19 cellular contexts compared by ENCODE assay signal in genomic region chr3:151403246-151403645, GRCh38. TPM values are rescaled to one million over a fixed set of nuclear protein-coding genes. Genes with fewer than 3 reads are reported as not detected.
DNase-seq lines count a peak whose midpoint lies in the region; ATAC-seq and TF ChIP-seq lines count a peak whose summit lies in the region.
"Had no signal": no experiment of that assay in that cellular context is flagged by ENCODE, and none has a peak within 500 bp of the region (broad histone marks: within the 10 kb centered on the region; RNA-seq: fewer than 3 reads in every experiment).

No MANE protein-coding gene starts in this region.

- peak; percentile 20 for DNase-seq in AG09319 (ENCODE audit: extremely low read depth, low read depth)
- DNase-seq in HT1080 (ENCODE audit: low read depth), result peak; percentile 76
- DNase-seq in cardiac fibroblast (ENCODE audit: low read depth in 2 of 2), result peak; percentile 60 to 78
- no peak for DNase-seq in mesenchymal stem cell
- DNase-seq in nucleus accumbens (lab: John Stamatoyannopoulos, UW), result no peak
- no peak for DNase-seq in Calu3
- DNase-seq: activated naive CD4-positive, alpha-beta T cell treated with anti-CD3 and anti-CD28 coated beads for 36 hours; activated T-cell treated with anti-CD3 and anti-CD28 coated beads for 4 hours; AML-193; Caco-2; left ventricle myocardium superior; NCI-H2029 treated with DMSO at 0.1 percent for 48 hours; NCI-H524 treated with DMSO at 0.1 percent for 48 hours; OCI-M1; SK-N-SH; stimulated activated CD4-positive, alpha-beta T cell treated with anti-CD3 and anti-CD28 coated beads, Interleukin-15, amount 100 ng/mL, for 24 hours had no signal

- no peaks in the 10 kb centered on the region for H3K4me1 ChIP-seq in mesenchymal stem cell (ENCODE audit: control insufficient read depth, insufficient read depth, low read depth, low read length)
- H3K4me1 ChIP-seq: Caco-2 had no signal

- no peak overlapping the region for H3K4me2 ChIP-seq in mesenchymal stem cell (ENCODE audit: low read length, poor library complexity, severe bottlenecking)
- H3K4me2 ChIP-seq: SK-N-SH had no signal

- H2BK12ac ChIP-seq in mesenchymal stem cell (ENCODE audit: low read length in 2 of 2), result no peak overlapping the region

- no peak overlapping the region for H3K18ac ChIP-seq in mesenchymal stem cell (ENCODE audit: low read depth in 1 of 2, low read length in 2 of 2)

- no CpG with 5 or more reads among the region's 2 CpGs for WGBS in mesenchymal stem cell

- H3K27ac Mint-ChIP-seq in Calu3 (ENCODE audit: unreplicated experiment), result no peak overlapping the region
- H3K27ac Mint-ChIP-seq: activated naive CD4-positive, alpha-beta T cell treated with anti-CD3 and anti-CD28 coated beads for 36 hours; progenitor cell of endocrine pancreas had no signal

- no peaks in the 10 kb centered on the region for H3K27me3 Mint-ChIP-seq in Calu3 (ENCODE audit: unreplicated experiment)
- H3K27me3 Mint-ChIP-seq: progenitor cell of endocrine pancreas had no signal

- CTCF ChIA-PET in Calu3 (lab: Charles Lee), result interaction anchor here (0.6 kb wide), 1 partner anchor 221 kb away, joined by 4 read pairs; no protein-coding TSS in a partner anchor

- H2AFZ ChIP-seq in mesenchymal stem cell (ENCODE audit: low read depth, low read length), result no peak overlapping the region

- H3K79me1 ChIP-seq in mesenchymal stem cell (replicated peaks; ENCODE audit: low read length, poor library complexity, severe bottlenecking), result no peaks in the 10 kb centered on the region

- H3K14ac ChIP-seq in mesenchymal stem cell (ENCODE audit: low read length in 2 of 2), result no peak overlapping the region

- no peak overlapping the region for H3K4ac ChIP-seq in mesenchymal stem cell (ENCODE audit: low read depth in 1 of 2, low read length in 2 of 2)

- no peak for TF ChIP-seq CTCF in AG09319 (IDR thresholded peaks at IDR 0.05; ENCODE audit: low read depth, low read length)
- TF ChIP-seq CTCF in cardiac fibroblast (IDR thresholded peaks at IDR 0.05; ENCODE audit: low read depth, low read length), result no peak
- no peak for TF ChIP-seq CTCF in Calu3 (IDR thresholded peaks at IDR 0.05; ENCODE audit: unreplicated experiment)

- no peaks in the 10 kb centered on the region for H3K9me3 Mint-ChIP-seq in Calu3 (ENCODE audit: low read depth, unreplicated experiment)
- H3K9me3 Mint-ChIP-seq: activated naive CD4-positive, alpha-beta T cell treated with anti-CD3 and anti-CD28 coated beads for 36 hours had no signal

- no peaks in the 10 kb centered on the region for H3K4me1 Mint-ChIP-seq in Calu3 (ENCODE audit: low read depth, unreplicated experiment)

- H3K4me3 ChIP-seq in cardiac fibroblast (replicated peaks in 1 of 2; ENCODE audit: low read depth in 2 of 2, low read length in 2 of 2) (no peak overlapping the region), mesenchymal stem cell (ENCODE audit: insufficient read depth in 1 of 2, low read depth in 1 of 2, low read length in 2 of 2) (no peak overlapping the region)

- no peak overlapping the region for H2AK5ac ChIP-seq in mesenchymal stem cell (ENCODE audit: low read length, severe bottlenecking)

- no peaks in the 10 kb centered on the region for H3K36me3 Mint-ChIP-seq in Calu3 (ENCODE audit: insufficient read depth, unreplicated experiment)

- H2BK120ac ChIP-seq in mesenchymal stem cell (ENCODE audit: low read depth, low read length), result no peak overlapping the region

- no peak overlapping the region for H2BK15ac ChIP-seq in mesenchymal stem cell (ENCODE audit: low read depth, poor library complexity, severe bottlenecking)

- no TSS peak for BruUV-seq in Calu3 (replicated peaks; lab: Mats Ljungman, UMichigan)

- H3K27ac ChIP-seq in mesenchymal stem cell (ENCODE audit: low read length, poor library complexity, severe bottlenecking), result no peak overlapping the region

- ATAC-seq in GM19328 (IDR thresholded peaks at IDR 0.05; ENCODE audit: unreplicated experiment) (no peak), GM18873 (IDR thresholded peaks at IDR 0.05; ENCODE audit: low FRiP score, unreplicated experiment) (no peak)
- ATAC-seq: left ventricle myocardium superior had no signal

- no peaks in the 10 kb centered on the region for H3K36me3 ChIP-seq in mesenchymal stem cell (ENCODE audit: control insufficient read depth in 1 of 2, insufficient read depth in 2 of 2, low read depth in 1 of 2, low read length in 2 of 2)

- no peak overlapping the region for H3K4me3 Mint-ChIP-seq in Calu3 (ENCODE audit: low read depth, unreplicated experiment)
- H3K4me3 Mint-ChIP-seq: activated naive CD4-positive, alpha-beta T cell treated with anti-CD3 and anti-CD28 coated beads for 36 hours had no signal

- no peak overlapping the region for H4K91ac ChIP-seq in mesenchymal stem cell (ENCODE audit: low read length)

- H3K27me3 ChIP-seq in mesenchymal stem cell (ENCODE audit: control insufficient read depth in 1 of 2, insufficient read depth in 1 of 2, low read length in 2 of 2), result no peaks in the 10 kb centered on the region

- intact Hi-C loops in Calu3 (cut with micrococcal nuclease; ENCODE audit: unreplicated experiment), result no loop called here

- no peaks in the 10 kb centered on the region for H3K9me3 ChIP-seq in mesenchymal stem cell (ENCODE audit: control insufficient read depth, low read length)
- H3K9me3 ChIP-seq: Caco-2, SK-N-SH had no signal

- peak overlapping the region; percentile 15 for H3K9ac ChIP-seq in mesenchymal stem cell (ENCODE audit: low read length)
- H3K9ac ChIP-seq: SK-N-SH had no signal

- no peak overlapping the region for H2BK5ac ChIP-seq in mesenchymal stem cell (ENCODE audit: low read depth, low read length, poor library complexity, severe bottlenecking)

- H3K23ac ChIP-seq in mesenchymal stem cell (ENCODE audit: low read length in 2 of 2), result no peak overlapping the region

- no peak overlapping the region for H4K8ac ChIP-seq in mesenchymal stem cell (ENCODE audit: low read length)

RNA-seq across cellular contexts. Expression of gene P2RY12, which starts 18.7 kb away (rescaled TPM):
- total RNA-seq in HT1080 (2014; rRNA removed; shearing (Covaris generic)), result not detected in 2 replicates
- not detected in 2 replicates for polyA plus RNA-seq in HT1080 (2015; cell fraction: cytosol; rRNA removed)
- polyA plus RNA-seq in HT1080 (2015; cell fraction: nucleus; rRNA removed), result not detected in 2 replicates
- not detected for polyA plus RNA-seq in mesenchymal stem cell (2013, experiment 1 of 2)
- 0.04 TPM for polyA plus RNA-seq in mesenchymal stem cell (2013, experiment 2 of 2)
- not detected in 2 replicates for total RNA-seq in Calu3 (2022)
- total RNA-seq: activated naive CD4-positive, alpha-beta T cell treated with anti-CD3 and anti-CD28 coated beads for 36 hours; Caco-2; progenitor cell of endocrine pancreas had no signal
- polyA plus RNA-seq: SK-N-SH had no signal

RNA-seq across cellular contexts. Expression of gene IGSF10, which starts 57.6 kb away (rescaled TPM):
- total RNA-seq in HT1080 (2014; rRNA removed; shearing (Covaris generic)), result under 0.01 and 0.02 TPM in 2 replicates
- polyA plus RNA-seq in HT1080 (2015; cell fraction: cytosol; rRNA removed), result 0.03 TPM in 1 of 2 replicates, not detected in the other
- 0.12 and 0.36 TPM in 2 replicates for polyA plus RNA-seq in HT1080 (2015; cell fraction: nucleus; rRNA removed)
- 0.47 TPM for polyA plus RNA-seq in mesenchymal stem cell (2013, experiment 1 of 2)
- polyA plus RNA-seq in mesenchymal stem cell (2013, experiment 2 of 2), result 0.47 TPM
- total RNA-seq in Calu3 (2022), result 0.24 and 0.29 TPM in 2 replicates
- total RNA-seq: activated naive CD4-positive, alpha-beta T cell treated with anti-CD3 and anti-CD28 coated beads for 36 hours had no signal

Comparison
In these comparisons a context has a peak if more than half of its experiments do, and no peak if none do; other contexts are left out.
1. DNase-seq: peak in AG09319 (single experiment), HT1080 (single experiment) and cardiac fibroblast (2 of 2); none in mesenchymal stem cell (single experiment), nucleus accumbens (0 of 56) and Calu3 (single experiment).